ENCODE assay signal across 8 cellular contexts in the genomic region with DNA sequence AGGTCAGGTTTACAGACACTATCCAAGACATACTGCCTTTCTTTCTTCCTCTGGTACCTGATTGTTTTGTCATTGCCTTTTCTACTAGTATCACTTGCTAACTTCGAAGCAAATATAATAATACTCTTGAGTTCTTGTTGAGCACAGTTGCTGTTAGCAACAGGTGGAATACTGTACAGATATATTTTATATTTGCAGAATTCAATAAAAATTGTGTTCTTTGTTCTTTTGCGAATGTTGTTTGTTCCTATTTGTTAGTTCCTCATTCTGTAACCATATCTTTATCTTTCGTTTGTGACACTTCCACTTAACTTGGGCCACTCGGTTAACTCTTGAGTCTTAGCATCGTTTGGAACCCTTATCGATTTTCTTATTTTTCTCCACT. TPM values are rescaled to one million over a fixed set of nuclear protein-coding genes. Genes with fewer than 3 reads are reported as not detected.
DNase-seq lines count a peak whose midpoint lies in the region; FAIRE-seq and TF ChIP-seq lines count a peak whose summit lies in the region.

No MANE protein-coding gene starts in this region.

- TF ChIP-seq CTCF in osteocyte (IDR thresholded peaks at IDR 0.05): no peak

- H3K4me3 ChIP-seq in effector memory CD4-positive, alpha-beta T cell (ENCODE audit: insufficient read depth, low read depth, low read length, poor library complexity, severe bottlenecking): peak overlapping the region; percentile 83

- no peaks in the 10 kb centered on the region for H3K27me3 ChIP-seq in effector memory CD4-positive, alpha-beta T cell (replicated peaks; ENCODE audit: control insufficient read depth, insufficient read depth, low read length, poor library complexity, severe bottlenecking)

- peak overlapping the region; percentile 97 for H3K4me3 Mint-ChIP-seq in osteocyte (ENCODE audit: unreplicated experiment)

- H3K27ac ChIP-seq in effector memory CD4-positive, alpha-beta T cell (ENCODE audit: insufficient read depth, low read length, poor library complexity, severe bottlenecking): peak overlapping the region; percentile 70

- peaks cover 13% of the 10 kb centered on the region for H3K27me3 Mint-ChIP-seq in osteocyte (ENCODE audit: unreplicated experiment)

- peaks cover 7% of the 10 kb centered on the region for H3K36me3 ChIP-seq in effector memory CD4-positive, alpha-beta T cell (ENCODE audit: control insufficient read depth, insufficient read depth, low read length)

- peaks cover 18% of the 10 kb centered on the region for H3K4me1 ChIP-seq in effector memory CD4-positive, alpha-beta T cell (ENCODE audit: control insufficient read depth, insufficient read depth, low read length, poor library complexity, severe bottlenecking)

- no peaks in the 10 kb centered on the region for H3K9me3 ChIP-seq in effector memory CD4-positive, alpha-beta T cell (ENCODE audit: control insufficient read depth, low read length)

- peaks cover 3% of the 10 kb centered on the region for H3K36me3 Mint-ChIP-seq in osteocyte (ENCODE audit: unreplicated experiment)

- H3K9me3 Mint-ChIP-seq in osteocyte (ENCODE audit: unreplicated experiment): no peaks in the 10 kb centered on the region

- FAIRE-seq in GM12892 (lab: Jason Lieb, UNC): peak; percentile 17

- TF ChIP-seq POLR2A in GM12892 (IDR thresholded peaks at IDR 0.05; ENCODE audit: low read depth, low read length): no peak

- H3K4me1 Mint-ChIP-seq in osteocyte (ENCODE audit: unreplicated experiment): peaks cover 19% of the 10 kb centered on the region

- no peak for DNase-seq in GM12892 (ENCODE audit: insufficient read length)
- peak; percentile 31 for DNase-seq in MV-4-11 (lab: John Stamatoyannopoulos, UW)
- DNase-seq in effector memory CD4-positive, alpha-beta T cell: no peak
- no peak for DNase-seq in osteocyte (ENCODE audit: extremely low spot score, unreplicated experiment)
- no peak for DNase-seq in DMS53 treated with DMSO at 0.1 percent for 48 hours (lab: John Stamatoyannopoulos, UW; ENCODE audit: unreplicated experiment)
- DNase-seq in DMS 273 (lab: John Stamatoyannopoulos, UW; ENCODE audit: unreplicated experiment): no peak
- no peak for DNase-seq in mucosa of gallbladder (ENCODE audit: low spot score)
- DNase-seq in activated gamma-delta T cell treated with Interleukin-2 at 50 U/mL for 16 hours: no peak

- peak overlapping the region; percentile 76 for H3K27ac Mint-ChIP-seq in osteocyte (ENCODE audit: unreplicated experiment)

RNA-seq across cellular contexts. Expression of gene CYB5R4, which starts 0.8 kb away (rescaled TPM):
- polyA plus RNA-seq in GM12892 (2012; ENCODE audit: missing spikeins): 17.7 TPM
- total RNA-seq in osteocyte: 10.9 and 11.4 TPM in 2 replicates
- 11.9 TPM for total RNA-seq in mucosa of gallbladder

RNA-seq across cellular contexts. Expression of gene RIPPLY2, which starts 7.2 kb away (rescaled TPM):
- polyA plus RNA-seq in GM12892 (2012; ENCODE audit: missing spikeins): not detected
- not detected in 2 replicates for total RNA-seq in osteocyte
- total RNA-seq in mucosa of gallbladder: not detected
